Comparison of ENCODE assay signal across 25 cellular contexts in genomic region chr3:17514597-17514996, GRCh38.
DNase-seq lines count a peak whose midpoint lies in the region; ATAC-seq lines count a peak whose summit lies in the region.
"Had no signal": no experiment of that assay in that cellular context is flagged by ENCODE, and none has a peak within 500 bp of the region (broad histone marks: within the 10 kb centered on the region; RNA-seq: fewer than 3 reads in every experiment).

No MANE protein-coding gene starts in this region.

- peak; percentile 79 for ATAC-seq in GM18511 (IDR thresholded peaks at IDR 0.05; ENCODE audit: unreplicated experiment)
- peak; percentile 57 for ATAC-seq in GM21619 (IDR thresholded peaks at IDR 0.05; ENCODE audit: unreplicated experiment)
- ATAC-seq in HG03460 (IDR thresholded peaks at IDR 0.05; ENCODE audit: unreplicated experiment): peak; percentile 49
- ATAC-seq in effector memory CD8-positive, alpha-beta T cell (replicated peaks): peak; percentile 59
- ATAC-seq in GM21528 (IDR thresholded peaks at IDR 0.05; ENCODE audit: low FRiP score, unreplicated experiment): no peak
- ATAC-seq: left cardiac atrium had no signal

- no peak overlapping the region for H3K4me3 Mint-ChIP-seq in effector memory CD8-positive, alpha-beta T cell
- H3K4me3 Mint-ChIP-seq: activated naive CD8-positive, alpha-beta T cell; activated T-cell treated with anti-CD3 and anti-CD28 coated beads, Interleukin-2, amount 50 U/mL, for 24 hours; nephron had no signal

- peaks cover 11 to 33% of the 10 kb centered on the region in 2 donors for H3K4me1 Mint-ChIP-seq in effector memory CD8-positive, alpha-beta T cell (ENCODE audit: low read depth in 2 of 2)
- H3K4me1 Mint-ChIP-seq: nephron had no signal

- no peaks in the 10 kb centered on the region for H3K36me3 Mint-ChIP-seq in effector memory CD8-positive, alpha-beta T cell (ENCODE audit: insufficient read depth)

- H3K27ac Mint-ChIP-seq in effector memory CD8-positive, alpha-beta T cell: no peak overlapping the region
- H3K27ac Mint-ChIP-seq: activated naive CD8-positive, alpha-beta T cell; activated T-cell treated with anti-CD3 and anti-CD28 coated beads, Interleukin-2, amount 50 U/mL, for 24 hours; nephron had no signal

- no peak for DNase-seq in effector memory CD8-positive, alpha-beta T cell
- DNase-seq in NCI-H1694 (lab: John Stamatoyannopoulos, UW) (no peak), NCI-H446 (lab: John Stamatoyannopoulos, UW) (no peak)
- DNase-seq: activated CD4-positive, alpha-beta T cell treated with anti-CD3 and anti-CD28 coated beads for 48 hours; activated effector memory CD4-positive, alpha-beta T cell treated with anti-CD3 and anti-CD28 coated beads, Interleukin-2, amount 50 U/mL, for 16 hours; activated T-cell treated with anti-CD3 and anti-CD28 coated beads, Interleukin-2, amount 50 U/mL, for 24 hours; anterior cingulate cortex; colonic mucosa; DMS153; effector CD4-positive, alpha-beta T cell; HCEC 1CT; hippocampal formation; KG1; left cardiac atrium; NCI-H2081; NCI-H226; NCI-H774; RPMI8226; stimulated activated CD4-positive, alpha-beta T cell treated with anti-CD3 and anti-CD28 coated beads, Interleukin-4, amount 100 ng/mL, for 24 hours had no signal

- H3K9me3 Mint-ChIP-seq in effector memory CD8-positive, alpha-beta T cell: no peaks in the 10 kb centered on the region
- H3K9me3 Mint-ChIP-seq: activated T-cell treated with anti-CD3 and anti-CD28 coated beads, Interleukin-2, amount 50 U/mL, for 24 hours; nephron had no signal

- no peaks in the 10 kb centered on the region for H3K27me3 Mint-ChIP-seq in effector memory CD8-positive, alpha-beta T cell
- H3K27me3 Mint-ChIP-seq: activated naive CD8-positive, alpha-beta T cell; activated T-cell treated with anti-CD3 and anti-CD28 coated beads, Interleukin-2, amount 50 U/mL, for 24 hours had no signal
